ENCODE assay signal across 1 cellular context in genomic region chr12:55972906-55973597, GRCh38.
A peak's percentile ranks its signal among the peaks of the same experiment; 100 is the strongest.
TF ChIP-seq lines count a peak whose summit lies in the region.

No MANE protein-coding gene starts in this region.

TF ChIP-seq in K562, 482 proteins besides CTCF, POLR2A, EP300 and RAD21 (continued from another document and continues in another):
- peak; percentile 76; the same call in 1 of the 2 replicates for TF ChIP-seq ZBTB40 (IDR thresholded peaks at IDR 0.05)
- peak; percentile 17; the same call in 1 of the 2 replicates for TF ChIP-seq ZBTB40 (CRISPR knock-in tag; IDR thresholded peaks at IDR 0.05)
- peak; percentile 31; the same call in 1 of the 2 replicates for TF ChIP-seq POLR2AphosphoS5 (IDR thresholded peaks at IDR 0.05; ENCODE audit: control insufficient read depth, insufficient read depth, low read depth, low read length)
- no peak for TF ChIP-seq TEAD1 (CRISPR knock-in tag; IDR thresholded peaks at IDR 0.05)
- peak; percentile 20 for TF ChIP-seq HNRNPLL (IDR thresholded peaks at IDR 0.05; ENCODE audit: low read depth, low read length, poor library complexity, severe bottlenecking)
- TF ChIP-seq ZNF583 (CRISPR knock-in tag; IDR thresholded peaks at IDR 0.05), result 0 out of 2 replicates have a peak, but pooled peaks have one; percentile 14
- TF ChIP-seq THRB (CRISPR knock-in tag; conservative IDR thresholded peaks at IDR 0.05), result peak; percentile 97
- TF ChIP-seq PHF20 (IDR thresholded peaks at IDR 0.05; ENCODE audit: partially characterized antibody), result peak; percentile 80
- no peak for TF ChIP-seq CBX8 (IDR thresholded peaks at IDR 0.05; ENCODE audit: borderline replicate concordance, extremely low read depth, low read depth, low read length, poor library complexity, severe bottlenecking)
- TF ChIP-seq FOXK2 (conservative IDR thresholded peaks at IDR 0.05 in 1 of 2, IDR thresholded peaks at IDR 0.05 in 1 of 2; ENCODE audit: low read depth in 2 of 2), result peak; percentile 38 to 87
- peak; percentile 27; the same call in 1 of the 2 replicates for TF ChIP-seq SOX6 (IDR thresholded peaks at IDR 0.05)
- TF ChIP-seq ZNF311 (CRISPR knock-in tag; IDR thresholded peaks at IDR 0.05), result no peak
- peak in 1 of 2 experiments; percentile 54; a peak in 1 of 4 replicates for TF ChIP-seq ZNF318 (IDR thresholded peaks at IDR 0.05; ENCODE audit: borderline replicate concordance in 1 of 2, low read depth in 1 of 2)
- TF ChIP-seq SMARCE1 (IDR thresholded peaks at IDR 0.05), result peak; percentile 69; the same call in 1 of the 2 replicates
- TF ChIP-seq PATZ1 (CRISPR knock-in tag; IDR thresholded peaks at IDR 0.05; ENCODE audit: borderline replicate concordance), result no peak
- TF ChIP-seq TRIM25 (IDR thresholded peaks at IDR 0.05; ENCODE audit: borderline replicate concordance), result peak; percentile 97; the same call in 1 of the 2 replicates
- TF ChIP-seq AFF1 (IDR thresholded peaks at IDR 0.05; ENCODE audit: low read depth in 1 of 2, partially characterized antibody in 2 of 2), result peak; percentile 67 to 93
